In genomic region chr2:232707076-232707475, GRCh38 we compare ENCODE assay signal across 29 cellular contexts.
"Had no signal": no experiment of that assay in that cellular context is flagged by ENCODE, and none has a peak within 500 bp of the region (broad histone marks: within the 10 kb centered on the region; RNA-seq: fewer than 3 reads in every experiment).

No MANE protein-coding gene starts in this region.

- DNase-seq: stimulated activated CD4-positive, alpha-beta T cell treated with anti-CD3 and anti-CD28 coated beads, Interleukin-2, amount 100 ng/mL, for 48 hours; stimulated activated CD4-positive, alpha-beta T cell treated with anti-CD3 and anti-CD28 coated beads, Interleukin-4, amount 100 ng/mL, for 1 hour; stimulated activated CD4-positive, alpha-beta T cell treated with anti-CD3 and anti-CD28 coated beads, Interleukin-4, amount 100 ng/mL, for 24 hours; stimulated activated CD4-positive, alpha-beta T cell treated with anti-CD3 and anti-CD28 coated beads, Interleukin-4, amount 100 ng/mL, for 4 hours; stimulated activated CD8-positive, alpha-beta memory T cell treated with anti-CD3 and anti-CD28 coated beads, Interleukin-4, amount 100 ng/mL, for 48 hours; stimulated activated naive B cell treated with anti-CD40 and anti-IgM and Interleukin-4, amounts not matched to agents 10 μg/mL and 1 μg/mL and 100 μg/mL, for 72 hours; stimulated activated naive CD4-positive, alpha-beta T cell; stimulated activated naive CD4-positive, alpha-beta T cell treated with Interleukin-2 at 50 U/mL for 16 hours; stimulated activated naive CD8-positive, alpha-beta T cell treated with anti-CD3 and anti-CD28 coated beads, Interleukin-15, amount 100 ng/mL, for 72 hours; stimulated activated naive CD8-positive, alpha-beta T cell treated with anti-CD3 and anti-CD28 coated beads, Interleukin-15, Interleukin-2, amounts not matched to agents 100 U/mL and 50 U/mL, for 24 hours; stomach; substantia nigra; testis; thyroid gland; tibial artery; transverse colon; trophoblast cell; upper lobe of left lung; upper lobe of right lung; uterus had no signal

- H3K4me3 Mint-ChIP-seq: stimulated activated effector memory CD8-positive, alpha-beta T cell treated with anti-CD3 and anti-CD28 coated beads, Interleukin-12 subunit alpha, Interleukin-12 subunit beta, amount 100 ng/mL, for 72 hours; stimulated activated memory B cell treated with anti-CD40 and anti-IgM and Interleukin-4, amounts not matched to agents 10 μg/mL and 1 μg/mL and 100 μg/mL, for 72 hours; stimulated activated naive B cell treated with anti-CD40 and anti-IgM and Interleukin-4, amounts not matched to agents 10 μg/mL and 1 μg/mL and 100 μg/mL, for 72 hours; stimulated activated naive CD8-positive, alpha-beta T cell treated with anti-CD3 and anti-CD28 coated beads, Interleukin-15, amount 100 ng/mL, for 72 hours; stimulated activated naive CD8-positive, alpha-beta T cell treated with anti-CD3 and anti-CD28 coated beads, Interleukin-15, Interleukin-2, amounts not matched to agents 100 ng/mL and 50 ng/mL, for 24 hours; type B pancreatic cell had no signal

- FAIRE-seq: urothelium cell line had no signal

- H3K4me3 ChIP-seq: stomach, suprapubic skin, testis, thoracic aorta, thyroid gland, tibial artery, tibial nerve, transverse colon, upper lobe of left lung, upper lobe of right lung, uterus, vagina had no signal

- ATAC-seq: stimulated activated effector memory CD8-positive, alpha-beta T cell treated with anti-CD3 and anti-CD28 coated beads, Interleukin-12 subunit alpha, Interleukin-12 subunit beta, amount 100 ng/mL, for 72 hours; stimulated activated memory B cell treated with anti-CD40 and anti-IgM and Interleukin-4, amounts not matched to agents 10 μg/mL and 1 μg/mL and 100 μg/mL, for 72 hours; stimulated activated naive B cell treated with anti-CD40 and anti-IgM and Interleukin-4, amounts not matched to agents 10 μg/mL and 1 μg/mL and 100 μg/mL, for 72 hours; stimulated activated naive CD8-positive, alpha-beta T cell treated with anti-CD3 and anti-CD28 coated beads, Interleukin-15, amount 100 ng/mL, for 72 hours; stimulated activated naive CD8-positive, alpha-beta T cell treated with anti-CD3 and anti-CD28 coated beads, Interleukin-15, Interleukin-2, amounts not matched to agents 100 U/mL and 50 U/mL, for 24 hours; upper lobe of right lung had no signal

- H3K27ac Mint-ChIP-seq: stimulated activated effector memory CD8-positive, alpha-beta T cell treated with anti-CD3 and anti-CD28 coated beads, Interleukin-12 subunit alpha, Interleukin-12 subunit beta, amount 100 ng/mL, for 72 hours; stimulated activated memory B cell treated with anti-CD40 and anti-IgM and Interleukin-4, amounts not matched to agents 10 μg/mL and 1 μg/mL and 100 μg/mL, for 72 hours; stimulated activated naive B cell treated with anti-CD40 and anti-IgM and Interleukin-4, amounts not matched to agents 10 μg/mL and 1 μg/mL and 100 μg/mL, for 72 hours; stimulated activated naive CD8-positive, alpha-beta T cell treated with anti-CD3 and anti-CD28 coated beads, Interleukin-15, amount 100 ng/mL, for 72 hours; stimulated activated naive CD8-positive, alpha-beta T cell treated with anti-CD3 and anti-CD28 coated beads, Interleukin-15, Interleukin-2, amounts not matched to agents 100 ng/mL and 50 ng/mL, for 24 hours; type B pancreatic cell had no signal

- H3K9me3 ChIP-seq: stomach, suprapubic skin, testis, thoracic aorta, thyroid gland, tibial artery, transverse colon, upper lobe of left lung, upper lobe of right lung, uterus, vagina had no signal

- H3K36me3 ChIP-seq: uterus had no signal

- H3K27ac ChIP-seq: stomach, suprapubic skin, testis, thoracic aorta, thyroid gland, tibial artery, tibial nerve, transverse colon, upper lobe of left lung, upper lobe of right lung, uterus, vagina had no signal

- H3K27me3 Mint-ChIP-seq: stimulated activated memory B cell treated with anti-CD40 and anti-IgM and Interleukin-4, amounts not matched to agents 10 μg/mL and 1 μg/mL and 100 μg/mL, for 72 hours; stimulated activated naive B cell treated with anti-CD40 and anti-IgM and Interleukin-4, amounts not matched to agents 10 μg/mL and 1 μg/mL and 100 μg/mL, for 72 hours; stimulated activated naive CD8-positive, alpha-beta T cell treated with anti-CD3 and anti-CD28 coated beads, Interleukin-15, amount 100 ng/mL, for 72 hours; stimulated activated naive CD8-positive, alpha-beta T cell treated with anti-CD3 and anti-CD28 coated beads, Interleukin-15, Interleukin-2, amounts not matched to agents 100 ng/mL and 50 ng/mL, for 24 hours; type B pancreatic cell had no signal

- H3K4me1 ChIP-seq: testis, thyroid gland, upper lobe of right lung, uterus had no signal

- H3K27me3 ChIP-seq: stomach, suprapubic skin, testis, thyroid gland, tibial artery, tibial nerve, transverse colon, upper lobe of left lung, upper lobe of right lung, uterus, vagina had no signal

- H3K9me3 Mint-ChIP-seq: stimulated activated effector memory CD8-positive, alpha-beta T cell treated with anti-CD3 and anti-CD28 coated beads, Interleukin-12 subunit alpha, Interleukin-12 subunit beta, amount 100 ng/mL, for 72 hours; stimulated activated memory B cell treated with anti-CD40 and anti-IgM and Interleukin-4, amounts not matched to agents 10 μg/mL and 1 μg/mL and 100 μg/mL, for 72 hours; stimulated activated naive B cell treated with anti-CD40 and anti-IgM and Interleukin-4, amounts not matched to agents 10 μg/mL and 1 μg/mL and 100 μg/mL, for 72 hours; stimulated activated naive CD8-positive, alpha-beta T cell treated with anti-CD3 and anti-CD28 coated beads, Interleukin-15, amount 100 ng/mL, for 72 hours; stimulated activated naive CD8-positive, alpha-beta T cell treated with anti-CD3 and anti-CD28 coated beads, Interleukin-15, Interleukin-2, amounts not matched to agents 100 ng/mL and 50 ng/mL, for 24 hours; type B pancreatic cell had no signal
